Comparison of ENCODE assay signal across 1 cellular context in genomic region chr12:8037046-8037663, GRCh38.
TF ChIP-seq lines count a peak whose summit lies in the region.

No MANE protein-coding gene starts in this region.

TF ChIP-seq in IMR-90, 13 proteins besides CTCF, POLR2A, EP300 and RAD21:
- TF ChIP-seq MXI1 (IDR thresholded peaks at IDR 0.05; ENCODE audit: borderline replicate concordance, low read depth, low read length) (no peak), SMC3 (IDR thresholded peaks at IDR 0.05; ENCODE audit: low read depth, low read length) (no peak), CHD1 (IDR thresholded peaks at IDR 0.05; ENCODE audit: low read depth, low read length) (no peak), RCOR1 (IDR thresholded peaks at IDR 0.05; ENCODE audit: insufficient replicate concordance, low read length) (no peak), USF2 (IDR thresholded peaks at IDR 0.05; ENCODE audit: low read depth, low read length) (no peak), ELK1 (IDR thresholded peaks at IDR 0.05; ENCODE audit: borderline replicate concordance, low read depth, low read length) (no peak), FOS (IDR thresholded peaks at IDR 0.05; ENCODE audit: low read depth, low read length) (no peak), MAFK (IDR thresholded peaks at IDR 0.05; ENCODE audit: low read depth, low read length) (no peak), MAZ (IDR thresholded peaks at IDR 0.05; ENCODE audit: borderline replicate concordance, low read depth, low read length) (no peak)
